In the genomic region with DNA sequence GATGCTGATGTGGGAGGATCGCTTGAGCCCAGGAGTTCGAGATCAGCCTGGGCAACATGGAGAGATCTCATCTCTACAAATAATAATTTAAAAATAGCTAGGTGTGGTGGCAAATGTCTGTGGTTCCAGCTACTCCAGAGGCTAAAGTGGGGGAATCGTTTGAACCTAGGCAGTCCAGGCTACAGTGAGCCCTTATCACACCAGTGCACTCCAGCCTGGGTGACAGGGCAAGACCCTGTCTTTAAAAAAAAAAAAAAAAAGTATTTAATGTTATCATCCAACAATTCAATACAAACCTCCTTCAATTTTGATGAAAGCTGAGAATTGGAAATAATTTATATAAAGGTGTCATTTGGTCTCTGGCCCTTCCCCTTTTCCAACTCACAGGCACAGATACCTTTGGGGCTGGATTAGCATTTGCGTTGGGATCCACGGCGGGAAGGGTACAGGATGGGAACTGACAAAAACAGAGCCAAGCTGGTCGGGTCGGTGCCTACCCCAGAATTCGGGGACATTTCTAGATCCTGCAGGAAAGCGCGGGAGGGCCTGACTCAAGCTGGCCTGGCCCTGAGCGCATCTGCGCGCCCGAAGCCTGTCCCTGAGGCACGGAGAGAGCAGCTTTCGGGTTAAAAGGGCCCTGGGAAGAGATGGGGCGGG, we compare ENCODE assay signal across 8 cellular contexts.
A peak's percentile ranks its signal among the peaks of the same experiment; 100 is the strongest.
DNase-seq lines count a peak whose midpoint lies in the region; ATAC-seq lines count a peak whose summit lies in the region.

No MANE protein-coding gene starts in this region.

- peak overlapping the region; percentile 73 for H3K4me3 ChIP-seq in iPS-11a (ENCODE audit: low read depth, low read length)

- DNase-seq in NCI-H82 (lab: John Stamatoyannopoulos, UW) (peak; percentile 78), NCI-H82 treated with DMSO at 0.1 percent for 48 hours (lab: John Stamatoyannopoulos, UW; ENCODE audit: unreplicated experiment) (no peak), NCI-H2107 (lab: John Stamatoyannopoulos, UW) (no peak), SIG-M5 (lab: John Stamatoyannopoulos, UW) (no peak)
- peak; percentile 0 for DNase-seq in activated CD8-positive, alpha-beta memory T cell treated with anti-CD3 and anti-CD28 coated beads, Interleukin-2, amount 50 U/mL, for 4 hours

- peak; percentile 10 for ATAC-seq in HG03103 (IDR thresholded peaks at IDR 0.05; ENCODE audit: low read depth, unreplicated experiment)
- peak; percentile 26 for ATAC-seq in stimulated activated memory B cell treated with anti-CD40 and anti-IgM and Interleukin-4, amounts not matched to agents 10 μg/mL and 1 μg/mL and 100 μg/mL, for 72 hours

- peaks cover 6% of the 10 kb centered on the region for H3K36me3 Mint-ChIP-seq in stimulated activated memory B cell treated with anti-CD40 and anti-IgM and Interleukin-4, amounts not matched to agents 10 μg/mL and 1 μg/mL and 100 μg/mL, for 72 hours

- H3K9me3 Mint-ChIP-seq in stimulated activated memory B cell treated with anti-CD40 and anti-IgM and Interleukin-4, amounts not matched to agents 10 μg/mL and 1 μg/mL and 100 μg/mL, for 72 hours, result no peaks in the 10 kb centered on the region

- peak overlapping the region; percentile 94 for H3K4me3 Mint-ChIP-seq in stimulated activated memory B cell treated with anti-CD40 and anti-IgM and Interleukin-4, amounts not matched to agents 10 μg/mL and 1 μg/mL and 100 μg/mL, for 72 hours

- peak overlapping the region; percentile 100 for H3K27ac Mint-ChIP-seq in stimulated activated memory B cell treated with anti-CD40 and anti-IgM and Interleukin-4, amounts not matched to agents 10 μg/mL and 1 μg/mL and 100 μg/mL, for 72 hours

- peaks cover 34% of the 10 kb centered on the region for H3K4me1 Mint-ChIP-seq in stimulated activated memory B cell treated with anti-CD40 and anti-IgM and Interleukin-4, amounts not matched to agents 10 μg/mL and 1 μg/mL and 100 μg/mL, for 72 hours

- H3K27me3 Mint-ChIP-seq in stimulated activated memory B cell treated with anti-CD40 and anti-IgM and Interleukin-4, amounts not matched to agents 10 μg/mL and 1 μg/mL and 100 μg/mL, for 72 hours, result no peaks in the 10 kb centered on the region

Comparison
In these comparisons a context has a peak if more than half of its experiments do, and no peak if none do; other contexts are left out.
1. DNase-seq: peak in NCI-H82 (single experiment) and activated CD8-positive, alpha-beta memory T cell treated with anti-CD3 and anti-CD28 coated beads, Interleukin-2, amount 50 U/mL, for 4 hours (single experiment); none in NCI-H82 treated with DMSO at 0.1 percent for 48 hours (single experiment), NCI-H2107 (single experiment) and SIG-M5 (single experiment).